ENCODE assay signal across 11 cellular contexts in the genomic region with DNA sequence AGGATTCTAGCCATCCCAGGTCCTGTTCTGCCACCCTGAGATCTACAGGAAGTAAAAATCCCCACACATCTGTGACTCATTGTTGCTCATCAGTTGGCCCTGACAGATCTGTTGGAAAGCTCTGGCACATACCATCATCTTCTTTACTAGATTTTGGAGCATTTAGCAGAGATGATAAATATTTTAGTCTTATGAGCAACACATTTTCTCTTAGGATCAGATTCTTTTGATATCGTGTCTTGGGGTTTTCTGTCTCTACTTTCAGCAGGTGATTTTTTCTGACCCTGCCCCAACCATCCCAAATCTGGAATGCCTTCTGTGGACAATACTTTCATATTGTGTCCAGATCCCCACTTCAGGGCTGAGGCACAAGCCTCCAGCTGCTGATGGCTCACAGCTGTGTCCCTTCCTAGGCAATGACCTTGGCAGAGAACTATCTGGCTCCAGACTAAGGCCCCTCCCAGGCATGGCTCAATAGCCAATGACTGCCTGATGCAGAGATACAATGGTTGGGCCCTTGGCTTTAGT.
DNase-seq lines count a peak whose midpoint lies in the region; ATAC-seq and TF ChIP-seq lines count a peak whose summit lies in the region.
"Had no signal": no experiment of that assay in that cellular context is flagged by ENCODE, and none has a peak within 500 bp of the region (broad histone marks: within the 10 kb centered on the region; RNA-seq: fewer than 3 reads in every experiment).

No MANE protein-coding gene starts in this region.

- no peaks in the 10 kb centered on the region for H3K4me1 Mint-ChIP-seq in activated naive CD4-positive, alpha-beta T cell treated with anti-CD3 and anti-CD28 coated beads, Interleukin-2, amount 10 ng/mL, durations not matched to agents 7 days and 5 days
- H3K4me1 Mint-ChIP-seq: activated naive CD8-positive, alpha-beta T cell treated with anti-CD3 and anti-CD28 coated beads, Interleukin-2, amount 10 ng/mL, durations not matched to agents 7 days and 5 days; IgD-negative memory B cell had no signal

- TF ChIP-seq CTCF in vagina (IDR thresholded peaks at IDR 0.05): no peak

- no peak for TF ChIP-seq POLR2A in vagina (IDR thresholded peaks at IDR 0.05)

- no peak overlapping the region for H3K4me3 Mint-ChIP-seq in activated naive CD4-positive, alpha-beta T cell treated with anti-CD3 and anti-CD28 coated beads, Interleukin-2, amount 10 ng/mL, durations not matched to agents 7 days and 5 days
- H3K4me3 Mint-ChIP-seq: activated naive CD8-positive, alpha-beta T cell treated with anti-CD3 and anti-CD28 coated beads, Interleukin-2, amount 10 ng/mL, durations not matched to agents 7 days and 5 days; IgD-negative memory B cell had no signal

- peaks cover 6 to 7% of the 10 kb centered on the region in 2 donors for H3K9me3 Mint-ChIP-seq in activated naive CD4-positive, alpha-beta T cell treated with anti-CD3 and anti-CD28 coated beads, Interleukin-2, amount 50 U/mL, for 72 hours
- peaks cover under 1% of the 10 kb centered on the region for H3K9me3 Mint-ChIP-seq in activated naive CD4-positive, alpha-beta T cell treated with anti-CD3 and anti-CD28 coated beads, Interleukin-2, amount 10 ng/mL, durations not matched to agents 7 days and 5 days

- H3K36me3 ChIP-seq in vagina: no peaks in the 10 kb centered on the region

- CTCF ChIA-PET in activated naive CD4-positive, alpha-beta T cell treated with anti-CD3 and anti-CD28 coated beads, Interleukin-2, amount 10 ng/mL, durations not matched to agents 7 days and 5 days (lab: Charles Lee): no interaction called here

- peak; percentile 66 to 69 for ATAC-seq in activated naive CD4-positive, alpha-beta T cell treated with anti-CD3 and anti-CD28 coated beads, Interleukin-2, amount 50 U/mL, for 72 hours
- ATAC-seq in HG02798 (IDR thresholded peaks at IDR 0.05; ENCODE audit: poor library complexity, unreplicated experiment): no peak
- no peak for ATAC-seq in HG02623 (IDR thresholded peaks at IDR 0.05; ENCODE audit: unreplicated experiment)

- intact Hi-C loops in vagina (cut with DNase I): loop anchor here (5.0 kb wide), 1 partner anchor 1121 kb away; no protein-coding TSS in a partner anchor

- no peak for DNase-seq in activated naive CD4-positive, alpha-beta T cell treated with anti-CD3 and anti-CD28 coated beads, Interleukin-2, amount 50 U/mL, for 72 hours (ENCODE audit: low spot score in 2 of 2)
- DNase-seq in activated naive CD4-positive, alpha-beta T cell treated with anti-CD3 and anti-CD28 coated beads, Interleukin-2, amount 10 ng/mL, durations not matched to agents 7 days and 5 days: no peak
- DNase-seq in brain pericyte (ENCODE audit: low read depth, low spot score) (peak; percentile 29), left kidney (ENCODE audit: low read depth, low spot score) (peak; percentile 11), vagina (ENCODE audit: extremely low spot score in 2 of 2) (peak in 1 of 2 donors; percentile 87), NCI-H2029 treated with DMSO at 0.1 percent for 48 hours (lab: John Stamatoyannopoulos, UW) (no peak)
- DNase-seq: activated naive CD8-positive, alpha-beta T cell treated with anti-CD3 and anti-CD28 coated beads, Interleukin-2, amount 10 ng/mL, durations not matched to agents 7 days and 5 days had no signal

- peaks cover 0 to 7% of the 10 kb centered on the region in 2 donors for H3K36me3 Mint-ChIP-seq in activated naive CD4-positive, alpha-beta T cell treated with anti-CD3 and anti-CD28 coated beads, Interleukin-2, amount 50 U/mL, for 72 hours
- no peaks in the 10 kb centered on the region for H3K36me3 Mint-ChIP-seq in activated naive CD4-positive, alpha-beta T cell treated with anti-CD3 and anti-CD28 coated beads, Interleukin-2, amount 10 ng/mL, durations not matched to agents 7 days and 5 days
- H3K36me3 Mint-ChIP-seq: activated naive CD8-positive, alpha-beta T cell treated with anti-CD3 and anti-CD28 coated beads, Interleukin-2, amount 10 ng/mL, durations not matched to agents 7 days and 5 days; IgD-negative memory B cell had no signal

- H3K4me3 ChIP-seq in vagina: no peak overlapping the region

- H3K27ac Mint-ChIP-seq in activated naive CD4-positive, alpha-beta T cell treated with anti-CD3 and anti-CD28 coated beads, Interleukin-2, amount 50 U/mL, for 72 hours: no peak overlapping the region
- no peak overlapping the region for H3K27ac Mint-ChIP-seq in activated naive CD4-positive, alpha-beta T cell treated with anti-CD3 and anti-CD28 coated beads, Interleukin-2, amount 10 ng/mL, durations not matched to agents 7 days and 5 days
- H3K27ac Mint-ChIP-seq: activated naive CD8-positive, alpha-beta T cell treated with anti-CD3 and anti-CD28 coated beads, Interleukin-2, amount 10 ng/mL, durations not matched to agents 7 days and 5 days had no signal

- peak overlapping the region; percentile 80 for H3K27ac ChIP-seq in vagina
- H3K27ac ChIP-seq: C4-2B had no signal

- peaks cover 21% of the 10 kb centered on the region for H3K27me3 Mint-ChIP-seq in activated naive CD4-positive, alpha-beta T cell treated with anti-CD3 and anti-CD28 coated beads, Interleukin-2, amount 10 ng/mL, durations not matched to agents 7 days and 5 days

- peaks cover 48% of the 10 kb centered on the region for H3K4me1 ChIP-seq in vagina

- H3K27me3 ChIP-seq in vagina: no peaks in the 10 kb centered on the region

- no peaks in the 10 kb centered on the region for H3K9me3 ChIP-seq in vagina

Comparison
In these comparisons a context has a peak if more than half of its experiments do, and no peak if none do; other contexts are left out.
1. ATAC-seq: peak in activated naive CD4-positive, alpha-beta T cell treated with anti-CD3 and anti-CD28 coated beads, Interleukin-2, amount 50 U/mL, for 72 hours (2 of 2); none in HG02798 (single experiment) and HG02623 (single experiment).
2. DNase-seq: peak in brain pericyte (single experiment) and left kidney (single experiment); none in activated naive CD4-positive, alpha-beta T cell treated with anti-CD3 and anti-CD28 coated beads, Interleukin-2, amount 50 U/mL, for 72 hours (0 of 2), activated naive CD4-positive, alpha-beta T cell treated with anti-CD3 and anti-CD28 coated beads, Interleukin-2, amount 10 ng/mL, durations not matched to agents 7 days and 5 days (single experiment) and NCI-H2029 treated with DMSO at 0.1 percent for 48 hours (single experiment).